Comparison of ENCODE assay signal across 8 cellular contexts in the genomic region with DNA sequence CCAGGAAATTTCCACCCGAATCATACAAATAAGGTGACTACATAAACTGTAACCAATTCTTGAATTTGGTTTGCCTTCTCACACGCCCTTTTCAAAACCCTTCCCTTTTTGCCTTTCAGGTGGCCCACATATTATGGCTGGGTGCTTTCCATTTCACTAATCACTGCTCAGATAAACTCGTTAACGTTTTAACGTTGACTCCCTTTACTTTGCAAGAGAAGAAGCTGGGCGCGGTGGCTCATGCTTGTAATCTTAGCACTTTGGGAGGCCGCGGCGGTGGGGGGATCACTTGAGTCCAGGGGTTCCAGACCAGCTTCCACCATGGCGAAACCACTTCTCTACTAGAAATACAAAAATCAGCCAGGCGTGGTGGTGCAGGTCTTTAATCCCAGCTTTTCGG. TPM values are rescaled to one million over a fixed set of nuclear protein-coding genes. Genes with fewer than 3 reads are reported as not detected.
A peak's percentile ranks its signal among the peaks of the same experiment; 100 is the strongest.
DNase-seq lines count a peak whose midpoint lies in the region; ATAC-seq, FAIRE-seq and TF ChIP-seq lines count a peak whose summit lies in the region.

No MANE protein-coding gene starts in this region.

- H3K4me1 ChIP-seq in NT2/D1 (ENCODE audit: insufficient read depth, insufficient read length) (peaks cover 3% of the 10 kb centered on the region), endodermal cell (ENCODE audit: control insufficient read depth, insufficient read depth, low read length) (peaks cover 3% of the 10 kb centered on the region), neuronal stem cell (ENCODE audit: control insufficient read depth in 2 of 2, insufficient read depth in 1 of 2, low read depth in 1 of 2, low read length in 2 of 2) (peaks cover 0 to 2% of the 10 kb centered on the region in 2 donors)

- H2BK15ac ChIP-seq in neuronal stem cell (ENCODE audit: low read length): no peak overlapping the region

- H3K36me3 ChIP-seq in NT2/D1 (ENCODE audit: insufficient read depth, insufficient read length, low read length): peaks cover 10% of the 10 kb centered on the region
- no peaks in the 10 kb centered on the region for H3K36me3 ChIP-seq in endodermal cell (ENCODE audit: control insufficient read depth, insufficient read depth, low read length)
- peaks cover 0 to 13% of the 10 kb centered on the region in 2 donors for H3K36me3 ChIP-seq in neuronal stem cell (replicated peaks in 1 of 2; ENCODE audit: control insufficient read depth in 2 of 2, insufficient read depth in 2 of 2, low read length in 2 of 2)

- no peak overlapping the region for H3K4ac ChIP-seq in neuronal stem cell (ENCODE audit: low read length)

- no peak for ATAC-seq in HG02763 (IDR thresholded peaks at IDR 0.05; ENCODE audit: unreplicated experiment)

- H4K8ac ChIP-seq in neuronal stem cell (ENCODE audit: low read depth, low read length): no peak overlapping the region

- H3K9ac ChIP-seq in NT2/D1 (ENCODE audit: insufficient read length, low read depth) (peak overlapping the region; percentile 96), endodermal cell (ENCODE audit: extremely low read depth, low read length, poor library complexity, severe bottlenecking) (peak overlapping the region; percentile 84), neuronal stem cell (ENCODE audit: low read depth, low read length, poor library complexity) (peak overlapping the region; percentile 95)

- H3K23ac ChIP-seq in neuronal stem cell (ENCODE audit: low read depth, low read length, poor library complexity): no peak overlapping the region

- H2AK5ac ChIP-seq in neuronal stem cell (ENCODE audit: low read depth, low read length): no peak overlapping the region

- H2BK5ac ChIP-seq in neuronal stem cell (ENCODE audit: low read length): no peak overlapping the region

- H3K27ac ChIP-seq in endodermal cell (ENCODE audit: low read depth, low read length) (peak overlapping the region; percentile 84), neuronal stem cell (replicated peaks; ENCODE audit: low read length) (peak overlapping the region; percentile 94)

- H3K18ac ChIP-seq in neuronal stem cell (ENCODE audit: low read length): peak overlapping the region; percentile 95

- peak; percentile 21 for DNase-seq in DMS79 (lab: John Stamatoyannopoulos, UW)
- no peak for DNase-seq in NT2/D1 (ENCODE audit: low read depth, low spot score)
- DNase-seq in endodermal cell: no peak
- DNase-seq in neuronal stem cell (ENCODE audit: low spot score): peak; percentile 15
- no peak for DNase-seq in dermis blood vessel endothelial cell
- no peak for DNase-seq in urothelium cell line (ENCODE audit: low spot score)
- no peak for DNase-seq in OCI-M2 (lab: John Stamatoyannopoulos, UW; ENCODE audit: unreplicated experiment)

- no peak overlapping the region for H2BK120ac ChIP-seq in neuronal stem cell (ENCODE audit: low read depth, low read length)

- peaks cover 19% of the 10 kb centered on the region for H3K9me3 Mint-ChIP-seq in endodermal cell

- peak overlapping the region; percentile 65 for H3K4me2 ChIP-seq in neuronal stem cell (ENCODE audit: insufficient read depth, low read length, poor library complexity, severe bottlenecking)

- peaks cover 2% of the 10 kb centered on the region for H3K36me3 Mint-ChIP-seq in endodermal cell (ENCODE audit: low read depth)

- H2BK12ac ChIP-seq in neuronal stem cell (ENCODE audit: low read length): no peak overlapping the region

- H3K27me3 Mint-ChIP-seq in endodermal cell (ENCODE audit: insufficient read depth): no peaks in the 10 kb centered on the region

- H3K4me3 ChIP-seq in NT2/D1 (ENCODE audit: insufficient read length, low read depth) (peak overlapping the region; percentile 88), endodermal cell (ENCODE audit: low read length) (peak overlapping the region; percentile 97), neuronal stem cell (ENCODE audit: low read length in 2 of 2) (peak overlapping the region; percentile 57 to 88)

- peak overlapping the region; percentile 85 for H3K4me3 Mint-ChIP-seq in endodermal cell

- H3K9me3 ChIP-seq in NT2/D1 (ENCODE audit: insufficient read depth, low read length): peaks cover 9% of the 10 kb centered on the region; the same call in 1 of the 2 replicates
- H3K9me3 ChIP-seq in endodermal cell (ENCODE audit: control insufficient read depth, low read length): no peaks in the 10 kb centered on the region
- peaks cover 0 to 18% of the 10 kb centered on the region in 2 donors for H3K9me3 ChIP-seq in neuronal stem cell (replicated peaks in 1 of 2; ENCODE audit: control insufficient read depth in 2 of 2, insufficient read depth in 1 of 2, low read depth in 1 of 2, low read length in 2 of 2)

- H3K4me1 Mint-ChIP-seq in endodermal cell: peaks cover 10% of the 10 kb centered on the region

- no peaks in the 10 kb centered on the region for H3K27me3 ChIP-seq in NT2/D1 (ENCODE audit: insufficient read depth, insufficient read length)
- no peaks in the 10 kb centered on the region for H3K27me3 ChIP-seq in endodermal cell (ENCODE audit: control insufficient read depth, insufficient read depth, low read length, poor library complexity, severe bottlenecking)
- no peaks in the 10 kb centered on the region for H3K27me3 ChIP-seq in neuronal stem cell (ENCODE audit: control insufficient read depth in 3 of 3, insufficient read depth in 3 of 3, low read depth in 1 of 3, low read length in 3 of 3)

- WGBS in endodermal cell (ENCODE audit: insufficient coverage in 1 of 2, insufficient read length in 1 of 2), 2 experiments: 2 to 4% methylated on average over 7 to 13 of the region's 13 CpGs
- no CpG with 5 or more reads among the region's 13 CpGs for WGBS in neuronal stem cell (ENCODE audit: extremely low coverage in 2 of 2, insufficient read length in 2 of 2, insufficient replicate concordance in 1 of 2), 2 donors

- no peak for TF ChIP-seq CTCF in endodermal cell (conservative IDR thresholded peaks at IDR 0.05)

- peak overlapping the region; percentile 88 for H2AFZ ChIP-seq in neuronal stem cell (ENCODE audit: low read length)

- no peak overlapping the region for H3K14ac ChIP-seq in neuronal stem cell (ENCODE audit: low read length)

- H4K91ac ChIP-seq in neuronal stem cell (ENCODE audit: low read depth, low read length, poor library complexity): no peak overlapping the region

- no peaks in the 10 kb centered on the region for H3K79me1 ChIP-seq in neuronal stem cell (ENCODE audit: low read depth, low read length)

- FAIRE-seq in urothelium cell line (lab: Jason Lieb, UNC): no peak

- peak overlapping the region; percentile 92 for H3K27ac Mint-ChIP-seq in endodermal cell

RNA-seq across cellular contexts. Expression of a gene that starts 19.8 kb away (rescaled TPM):
- 10 to 100 TPM; 66.9 to 75.4 TPM for total RNA-seq in endodermal cell
- 43.3 TPM for polyA plus RNA-seq in endodermal cell (2013, experiment 1 of 2)
- 44.6 TPM for polyA plus RNA-seq in endodermal cell (2013, experiment 2 of 2)
- 26.9 TPM for polyA plus RNA-seq in neuronal stem cell (2013, experiment 1 of 2)
- polyA plus RNA-seq in neuronal stem cell (2013, experiment 2 of 2): 27.6 TPM
- total RNA-seq in dermis blood vessel endothelial cell: 13.4 and 17.4 TPM in 2 replicates

Comparison
In these comparisons a context has a peak if more than half of its experiments do, and no peak if none do; other contexts are left out.
1. DNase-seq: peak in DMS79 (single experiment) and neuronal stem cell (single experiment); none in NT2/D1 (single experiment), endodermal cell (single experiment), dermis blood vessel endothelial cell (single experiment), urothelium cell line (single experiment) and OCI-M2 (single experiment).
2. Peak in every context shown above with its lines, with median percentiles within 50 percentile points of each other: H3K4me3 ChIP-seq and H3K9ac ChIP-seq.